Comparison of ENCODE assay signal across 13 cellular contexts in the genomic region with DNA sequence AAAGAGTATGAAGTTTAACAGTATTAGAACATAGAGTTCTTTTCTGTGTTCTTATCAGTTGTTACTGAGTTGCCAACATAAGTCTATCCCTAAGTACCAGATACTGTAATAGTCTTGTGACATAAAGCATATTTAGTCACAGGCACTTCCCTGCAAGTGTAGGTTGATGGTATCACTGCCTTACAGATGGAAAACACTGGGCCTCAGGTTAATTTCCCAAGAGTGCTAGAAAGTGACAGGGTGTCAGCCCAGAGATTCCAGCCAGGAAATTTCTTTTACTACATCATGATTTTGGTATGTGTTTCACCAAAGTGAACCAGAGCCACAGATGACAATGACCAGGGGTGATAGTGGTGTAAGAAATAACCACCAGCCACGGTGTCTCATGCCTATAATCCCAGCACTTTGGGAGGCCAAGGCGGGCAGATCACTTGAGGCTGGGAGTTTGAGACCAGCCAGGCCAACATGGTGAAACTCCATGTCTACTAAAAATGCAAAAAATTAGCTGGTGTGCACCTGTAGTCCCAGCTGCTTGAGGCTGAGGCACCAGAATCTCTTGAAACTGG. TPM values are rescaled to one million over a fixed set of nuclear protein-coding genes. Genes with fewer than 3 reads are reported as not detected.
DNase-seq lines count a peak whose midpoint lies in the region; ATAC-seq and TF ChIP-seq lines count a peak whose summit lies in the region.
"Had no signal": no experiment of that assay in that cellular context is flagged by ENCODE, and none has a peak within 500 bp of the region (broad histone marks: within the 10 kb centered on the region; RNA-seq: fewer than 3 reads in every experiment).

No MANE protein-coding gene starts in this region.

- TF ChIP-seq POLR2A in body of pancreas (IDR thresholded peaks at IDR 0.05) = no peak

- no peak overlapping the region for H3K4me3 ChIP-seq in body of pancreas
- H3K4me3 ChIP-seq in hepatocyte = no peak overlapping the region
- H3K4me3 ChIP-seq: uterus had no signal

- H3K9me3 ChIP-seq in body of pancreas (no peaks in the 10 kb centered on the region), hepatocyte (ENCODE audit: low read depth) (no peaks in the 10 kb centered on the region)
- H3K9me3 ChIP-seq: uterus had no signal

- H4K20me1 ChIP-seq in hepatocyte (ENCODE audit: insufficient read depth, poor library complexity, severe bottlenecking) = peaks cover 4% of the 10 kb centered on the region

- peaks cover 23% of the 10 kb centered on the region for H3K79me2 ChIP-seq in hepatocyte

- TF ChIP-seq CTCF in body of pancreas (IDR thresholded peaks at IDR 0.05) = no peak
- no peak for TF ChIP-seq CTCF in hepatocyte (IDR thresholded peaks at IDR 0.05; ENCODE audit: poor library complexity)

- H3K27me3 ChIP-seq in body of pancreas (no peaks in the 10 kb centered on the region), hepatocyte (no peaks in the 10 kb centered on the region)
- H3K27me3 ChIP-seq: uterus had no signal

- DNase-seq in Right ventricle myocardium inferior (ENCODE audit: missing footprints) (no peak), cardiac septum (ENCODE audit: low spot score) (no peak), body of pancreas (no peak), hepatocyte (ENCODE audit: low spot score) (peak; percentile 34), NCI-H2107 treated with DMSO at 0.1 percent for 48 hours (lab: John Stamatoyannopoulos, UW; ENCODE audit: unreplicated experiment) (no peak), NCI-H1092 (lab: John Stamatoyannopoulos, UW) (no peak)
- no peak for DNase-seq in activated CD4-positive, alpha-beta T cell treated with anti-CD3 and anti-CD28 coated beads for 1 hour
- DNase-seq: activated CD4-positive, alpha-beta T cell treated with anti-CD3 and anti-CD28 coated beads for 36 hours; activated effector memory CD4-positive, alpha-beta T cell treated with anti-CD3 and anti-CD28 coated beads, Interleukin-2, amount 50 U/mL, for 16 hours; DMS53; kidney glomerular epithelial cell; uterus had no signal

- 73 to 78% methylated on average over 2 of the region's 2 CpGs for WGBS in body of pancreas, 2 donors
- 85% methylated on average over 2 of the region's 2 CpGs for WGBS in hepatocyte (ENCODE audit: low lambda C conversion rate, missing lambda C conversion rate)

- intact Hi-C loops in Right ventricle myocardium inferior (cut with DNase I) = loop anchor here (10.0 kb wide), 1 partner anchor 588 kb away; no protein-coding TSS in a partner anchor
- intact Hi-C loops in cardiac septum (cut with DNase I) = loop anchor here (5.0 kb wide), 1 partner anchor 145 kb away; the partner anchor contains the start of gene RPL14
- intact Hi-C loops in body of pancreas (cut with DNase I) = loop anchor here (10.0 kb wide), 1 partner anchor 118 kb away; no protein-coding TSS in a partner anchor

- ATAC-seq in Right ventricle myocardium inferior (peak; percentile 32), body of pancreas (no peak), GM18868 (IDR thresholded peaks at IDR 0.05; ENCODE audit: unreplicated experiment) (no peak)
- ATAC-seq: activated CD4-positive, alpha-beta T cell treated with anti-CD3 and anti-CD28 coated beads for 36 hours had no signal

- peak overlapping the region in 3 of 4 donors; percentile 12 to 27 (median 16) for H3K27ac ChIP-seq in body of pancreas
- H3K27ac ChIP-seq in hepatocyte = peak overlapping the region; percentile 57

- no peaks in the 10 kb centered on the region for H3K9me2 ChIP-seq in hepatocyte (replicated peaks; ENCODE audit: insufficient read depth)

- H3K4me1 ChIP-seq in body of pancreas = peaks cover 47% of the 10 kb centered on the region
- peaks cover 25% of the 10 kb centered on the region for H3K4me1 ChIP-seq in hepatocyte (ENCODE audit: insufficient read depth)
- H3K4me1 ChIP-seq: uterus had no signal

- H3K36me3 ChIP-seq in body of pancreas (replicated peaks in 1 of 2; ENCODE audit: insufficient read depth in 1 of 2, low read depth in 2 of 2) = no peaks in the 10 kb centered on the region
- H3K36me3 ChIP-seq in hepatocyte (replicated peaks; ENCODE audit: insufficient read depth, low read depth) = no peaks in the 10 kb centered on the region
- H3K36me3 ChIP-seq: uterus had no signal

- no peak overlapping the region for H2AFZ ChIP-seq in hepatocyte

- H3K4me2 ChIP-seq in hepatocyte = peak overlapping the region; percentile 80

RNA-seq across cellular contexts. Expression of gene EIF1B, which starts 3.2 kb away (rescaled TPM):
- total RNA-seq in Right ventricle myocardium inferior = 327 TPM
- total RNA-seq in cardiac septum = 261 TPM
- 10 to 100 TPM in 1 of 2 donors, 1 to 10 TPM in 1; 5.3 to 15.8 TPM for total RNA-seq in body of pancreas
- total RNA-seq in hepatocyte = 34.4 and 42.2 TPM in 2 replicates
- polyA plus RNA-seq in hepatocyte = 153 and 164 TPM in 2 replicates
